ENCODE assay signal across 2 cellular contexts in genomic region chr13:24737042-24737441, GRCh38.
TF ChIP-seq lines count a peak whose summit lies in the region.

No MANE protein-coding gene starts in this region.

TF ChIP-seq in HepG2, 621 proteins besides CTCF, POLR2A, EP300 and RAD21:
- no peak for TF ChIP-seq PRDM4 (CRISPR knock-in tag; IDR thresholded peaks at IDR 0.05; ENCODE audit: borderline replicate concordance)
- no peak for TF ChIP-seq ZSCAN21 (CRISPR knock-in tag; IDR thresholded peaks at IDR 0.05; ENCODE audit: borderline replicate concordance)
- no peak for TF ChIP-seq ZHX1 (CRISPR knock-in tag; IDR thresholded peaks at IDR 0.05; ENCODE audit: low read depth)
- TF ChIP-seq ZNF513 (CRISPR knock-in tag; conservative IDR thresholded peaks at IDR 0.05) = no peak
- no peak for TF ChIP-seq PBX2 (CRISPR knock-in tag; IDR thresholded peaks at IDR 0.05)
- TF ChIP-seq RORA (CRISPR knock-in tag; IDR thresholded peaks at IDR 0.05) = no peak
- no peak for TF ChIP-seq THAP9 (CRISPR knock-in tag; IDR thresholded peaks at IDR 0.05; ENCODE audit: borderline replicate concordance)
- no peak for TF ChIP-seq FOXM1 (CRISPR knock-in tag; IDR thresholded peaks at IDR 0.05)
- no peak for TF ChIP-seq HOXA3 (CRISPR knock-in tag; IDR thresholded peaks at IDR 0.05)
- no peak for TF ChIP-seq JARID2 (CRISPR knock-in tag; IDR thresholded peaks at IDR 0.05; ENCODE audit: insufficient replicate concordance)
- no peak for TF ChIP-seq REXO4 (CRISPR knock-in tag; IDR thresholded peaks at IDR 0.05; ENCODE audit: borderline replicate concordance)
- no peak for TF ChIP-seq MYNN (CRISPR knock-in tag; IDR thresholded peaks at IDR 0.05; ENCODE audit: low read depth)
TF ChIP-seq in HepG2: peak in this region for 0.

TF ChIP-seq in WTC11, 78 proteins besides CTCF, POLR2A, EP300 and RAD21:
- no peak for TF ChIP-seq SOX15 (CRISPR knock-in tag; IDR thresholded peaks at IDR 0.05)
- TF ChIP-seq FOXP4 (CRISPR knock-in tag; IDR thresholded peaks at IDR 0.05) = no peak
- no peak for TF ChIP-seq MAX (CRISPR knock-in tag; IDR thresholded peaks at IDR 0.05)
- TF ChIP-seq IRF2 (CRISPR knock-in tag; IDR thresholded peaks at IDR 0.05; ENCODE audit: borderline replicate concordance, low read depth) = no peak
- no peak for TF ChIP-seq ZNF423 (CRISPR knock-in tag; IDR thresholded peaks at IDR 0.05)
- TF ChIP-seq HMGA2 (CRISPR knock-in tag; IDR thresholded peaks at IDR 0.05) = no peak
- no peak for TF ChIP-seq USF1 (CRISPR knock-in tag; IDR thresholded peaks at IDR 0.05)
- no peak for TF ChIP-seq E2F1 (CRISPR knock-in tag; IDR thresholded peaks at IDR 0.05)
- TF ChIP-seq FOXJ3 (CRISPR knock-in tag; IDR thresholded peaks at IDR 0.05; ENCODE audit: borderline replicate concordance) = no peak
- TF ChIP-seq CDX4 (CRISPR knock-in tag; IDR thresholded peaks at IDR 0.05; ENCODE audit: borderline replicate concordance) = no peak
- TF ChIP-seq ZNF396 (CRISPR knock-in tag; IDR thresholded peaks at IDR 0.05; ENCODE audit: borderline replicate concordance) = no peak
